1 cellular context compared by ENCODE assay signal in genomic region chr3:86993704-86994103, GRCh38.
TF ChIP-seq lines count a peak whose summit lies in the region.

No MANE protein-coding gene starts in this region.

TF ChIP-seq in SK-N-SH, 30 proteins besides CTCF, POLR2A, EP300 and RAD21 (continued from another document):
- TF ChIP-seq IRF3 (IDR thresholded peaks at IDR 0.05; ENCODE audit: low read depth, low read length) = no peak
